Comparison of ENCODE assay signal across 31 cellular contexts in the genomic region with DNA sequence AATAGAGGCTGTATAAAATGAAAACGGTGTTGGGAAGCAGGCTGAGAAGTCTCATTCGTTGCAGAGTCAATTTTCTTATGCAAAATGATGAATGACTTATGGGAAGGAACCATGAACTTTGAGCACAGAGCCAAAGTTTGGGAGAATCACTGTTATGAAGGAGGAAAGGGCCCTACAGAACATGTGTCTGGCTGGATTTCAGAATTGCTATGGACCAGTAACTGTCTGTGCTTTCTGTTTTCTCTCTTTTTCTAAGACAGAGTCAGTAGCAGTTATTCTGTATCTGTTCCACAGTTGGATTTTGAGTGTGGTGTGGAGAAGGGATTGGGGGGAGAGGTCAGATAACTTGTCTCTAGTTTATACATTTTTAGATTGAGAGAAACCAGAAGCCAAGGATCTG.
DNase-seq lines count a peak whose midpoint lies in the region; ATAC-seq, FAIRE-seq and TF ChIP-seq lines count a peak whose summit lies in the region.
"Had no signal": no experiment of that assay in that cellular context is flagged by ENCODE, and none has a peak within 500 bp of the region (broad histone marks: within the 10 kb centered on the region; RNA-seq: fewer than 3 reads in every experiment).

No MANE protein-coding gene starts in this region.

- DNase-seq in HCT116 (ENCODE audit: low read depth, low spot score), result no peak
- DNase-seq in K562 (ENCODE audit: extremely low read depth in 1 of 4, low spot score in 3 of 4), result no peak
- DNase-seq in NCI-H2081 (lab: John Stamatoyannopoulos, UW), result no peak
- DNase-seq in SIG-M5 treated with dmso at 0.1 percent for 504 hours (lab: John Stamatoyannopoulos, UW; ENCODE audit: unreplicated experiment), result no peak
- DNase-seq: 8988T; ACHN; AML-193; BE2C; C1 segment of cervical spinal cord; Caco-2; Calu3; CD4-positive, alpha-beta memory T cell; CD4-positive, alpha-beta T cell; CD4-positive, CD25-positive, alpha-beta regulatory T cell; CD8-positive, alpha-beta memory T cell; CD8-positive, alpha-beta T cell; COR-L47; DMS 273 treated with DMSO at 0.1 percent for 48 hours; DMS153; DMS53; DMS79; DMS79 treated with DMSO at 0.1 percent for 48 hours; DND-41; EL had no signal

- no peak for TF ChIP-seq CTCF in HCT116 (IDR thresholded peaks at IDR 0.05 in 2 of 3, conservative IDR thresholded peaks at IDR 0.05 in 1 of 3; ENCODE audit: borderline replicate concordance in 1 of 3, insufficient read depth in 1 of 3, low read depth in 2 of 3, low read length in 2 of 3)
- no peak for TF ChIP-seq CTCF in K562 (IDR thresholded peaks at IDR 0.05 in 2 of 3, conservative IDR thresholded peaks at IDR 0.05 in 1 of 3; ENCODE audit: insufficient read depth in 2 of 3, low read depth in 1 of 3, low read length in 3 of 3)

- no peaks in the 10 kb centered on the region for H4K20me1 ChIP-seq in HCT116 (ENCODE audit: insufficient read depth)
- no peaks in the 10 kb centered on the region for H4K20me1 ChIP-seq in K562 (replicated peaks; ENCODE audit: control insufficient read depth, insufficient read depth, low read length)
- H4K20me1 ChIP-seq: BLaER1; BLaER1 treated with 17β-estradiol and CSF1 and Interleukin-3, amounts not matched to agents 10 nM and 100 nM had no signal

- 0% methylated on average over 2 of the region's 2 CpGs for WGBS in K562 (ENCODE audit: insufficient coverage, low coverage, missing lambda C conversion rate)

- TF ChIP-seq EP300 in K562 (IDR thresholded peaks at IDR 0.05; ENCODE audit: low read length), result no peak

- H3K4me1 ChIP-seq in HCT116 (ENCODE audit: control insufficient read depth in 1 of 2, insufficient read depth in 2 of 2, low read length in 2 of 2), result peaks cover 21 to 28% of the 10 kb centered on the region in 2 experiments
- no peaks in the 10 kb centered on the region for H3K4me1 ChIP-seq in K562 (replicated peaks in 1 of 2; ENCODE audit: control insufficient read depth in 2 of 2, insufficient read depth in 2 of 2, low read length in 2 of 2)
- H3K4me1 ChIP-seq: A549, BE2C, BLaER1, Caco-2 had no signal

- intact Hi-C loops in HCT116 (cut with micrococcal nuclease) (no loop called here), K562 (cut with micrococcal nuclease) (no loop called here)

- TF ChIP-seq RAD21 in HCT116 (IDR thresholded peaks at IDR 0.05; ENCODE audit: low read depth) (no peak), K562 (CRISPR knock-in tag; conservative IDR thresholded peaks at IDR 0.05 in 1 of 2, IDR thresholded peaks at IDR 0.05 in 1 of 2) (no peak)

- H3K4me3 ChIP-seq in HCT116 (replicated peaks in 1 of 2; ENCODE audit: low read depth in 1 of 2, low read length in 2 of 2), result no peak overlapping the region
- no peak overlapping the region for H3K4me3 ChIP-seq in K562
- H3K4me3 ChIP-seq: A549; BLaER1; BLaER1 treated with 17β-estradiol and CSF1 and Interleukin-3, amounts not matched to agents 10 nM and 100 nM had no signal

- no peak for FAIRE-seq in K562 (lab: Jason Lieb, UNC)
- FAIRE-seq: A204.1, A549, D721Med had no signal

- H3K9ac ChIP-seq in HCT116 (ENCODE audit: low read length), result no peak overlapping the region
- no peak overlapping the region for H3K9ac ChIP-seq in K562 (ENCODE audit: insufficient read depth in 1 of 2, low read depth in 2 of 2, low read length in 2 of 2)
- H3K9ac ChIP-seq: BLaER1; BLaER1 treated with 17β-estradiol and CSF1 and Interleukin-3, amounts not matched to agents 10 nM and 100 nM had no signal

- H3K79me2 ChIP-seq in HCT116 (ENCODE audit: insufficient read depth, low read length) (no peaks in the 10 kb centered on the region), K562 (ENCODE audit: control insufficient read depth, insufficient read depth, low read length) (no peaks in the 10 kb centered on the region)

- TF ChIP-seq POLR2A in HCT116 (IDR thresholded peaks at IDR 0.05; ENCODE audit: borderline replicate concordance, extremely low read depth, insufficient read depth, insufficient read length) (no peak), K562 (conservative IDR thresholded peaks at IDR 0.05) (no peak)

- no peak overlapping the region for H3K27ac ChIP-seq in HCT116 (ENCODE audit: low read depth, low read length)
- no peak overlapping the region for H3K27ac ChIP-seq in K562 (ENCODE audit: extremely low read depth, low read depth, low read length)
- H3K27ac ChIP-seq: 22Rv1; A549; BLaER1; BLaER1 treated with 17β-estradiol and CSF1 and Interleukin-3, amounts not matched to agents 10 nM and 100 nM; C4-2B had no signal

- in situ Hi-C loops in K562 (cut with MboI), result no loop called here

- RAD21 ChIA-PET in HCT116 (lab: Charles Lee; ENCODE audit: low non-redundant PET in 1 of 2, low total read pairs in 2 of 2, uncharacterized antibody in 2 of 2, unreplicated experiment in 2 of 2), result no interaction called here

- BruUV-seq in HCT116 (replicated peaks; lab: Mats Ljungman, UMichigan) (no TSS peak), K562 (replicated peaks; lab: Mats Ljungman, UMichigan) (no TSS peak)

- CTCF ChIA-PET in HCT116 (lab: Charles Lee), result no interaction called here
- CTCF ChIA-PET in K562 (lab: Yijun Ruan, JAX; ENCODE audit: low intra/inter-chr PET ratio), result no interaction called here

- POLR2A ChIA-PET in HCT116 (lab: Charles Lee) (no interaction called here), K562 (lab: Yijun Ruan, JAX) (no interaction called here)

- no peak overlapping the region for H2AFZ ChIP-seq in HCT116 (ENCODE audit: low read depth, low read length, poor library complexity, severe bottlenecking)
- no peak overlapping the region for H2AFZ ChIP-seq in K562 (ENCODE audit: low read depth, low read length)

- ATAC-seq in HCT116, result no peak
- ATAC-seq in K562, result no peak
- ATAC-seq: A549; CD8-positive, alpha-beta T cell had no signal

- no peaks in the 10 kb centered on the region for H3K9me1 ChIP-seq in K562 (ENCODE audit: control insufficient read depth, insufficient read depth, low read length)

- H3K4me2 ChIP-seq in HCT116 (ENCODE audit: low read length), result no peak overlapping the region
- no peak overlapping the region for H3K4me2 ChIP-seq in K562 (ENCODE audit: insufficient read depth, low read length)
- H3K4me2 ChIP-seq: A549; BLaER1; BLaER1 treated with 17β-estradiol and CSF1 and Interleukin-3, amounts not matched to agents 10 nM and 100 nM had no signal

- no peaks in the 10 kb centered on the region for H3K9me2 ChIP-seq in HCT116 (ENCODE audit: insufficient read depth)

- peaks cover 14% of the 10 kb centered on the region in 2 experiments; a peak in 3 of 4 replicates for H3K9me3 ChIP-seq in HCT116 (ENCODE audit: control insufficient read depth in 1 of 2, insufficient read depth in 1 of 2, low read depth in 1 of 2, low read length in 2 of 2)
- H3K9me3 ChIP-seq in K562 (replicated peaks; ENCODE audit: control insufficient read depth, insufficient read depth, low read depth, low read length), result no peaks in the 10 kb centered on the region; the same call in 1 of the 2 replicates
- H3K9me3 ChIP-seq: A549, BE2C, Caco-2 had no signal

- no peaks in the 10 kb centered on the region for H3K27me3 ChIP-seq in HCT116 (ENCODE audit: insufficient read depth, low read length)
- H3K27me3 ChIP-seq in K562 (ENCODE audit: control insufficient read depth in 2 of 2, insufficient read depth in 2 of 2, low read length in 2 of 2), result no peaks in the 10 kb centered on the region
- H3K27me3 ChIP-seq: BE2C, BLaER1 had no signal

- peaks cover 0 to 28% of the 10 kb centered on the region in 2 experiments; a peak in 2 of 4 replicates for H3K36me3 ChIP-seq in HCT116 (ENCODE audit: control insufficient read depth in 1 of 2, insufficient read depth in 2 of 2, low read length in 2 of 2)
- no peaks in the 10 kb centered on the region for H3K36me3 ChIP-seq in K562 (ENCODE audit: control insufficient read depth, insufficient read depth, low read length)
- H3K36me3 ChIP-seq: BE2C; BLaER1; BLaER1 treated with 17β-estradiol and CSF1 and Interleukin-3, amounts not matched to agents 10 nM and 100 nM had no signal

TF ChIP-seq in K562, 482 proteins besides CTCF, POLR2A, EP300 and RAD21:
- TF ChIP-seq FOXA3 (CRISPR knock-in tag; conservative IDR thresholded peaks at IDR 0.05 in 1 of 2, IDR thresholded peaks at IDR 0.05 in 1 of 2) (no peak), ZNF584 (CRISPR knock-in tag; IDR thresholded peaks at IDR 0.05; ENCODE audit: low read depth) (0 out of 2 replicates have a peak, but pooled peaks have one; percentile 67), TEAD2 (tag; IDR thresholded peaks at IDR 0.05) (no peak), HIVEP1 (CRISPR knock-in tag; IDR thresholded peaks at IDR 0.05) (no peak)
- TF ChIP-seq, protein P1, sequence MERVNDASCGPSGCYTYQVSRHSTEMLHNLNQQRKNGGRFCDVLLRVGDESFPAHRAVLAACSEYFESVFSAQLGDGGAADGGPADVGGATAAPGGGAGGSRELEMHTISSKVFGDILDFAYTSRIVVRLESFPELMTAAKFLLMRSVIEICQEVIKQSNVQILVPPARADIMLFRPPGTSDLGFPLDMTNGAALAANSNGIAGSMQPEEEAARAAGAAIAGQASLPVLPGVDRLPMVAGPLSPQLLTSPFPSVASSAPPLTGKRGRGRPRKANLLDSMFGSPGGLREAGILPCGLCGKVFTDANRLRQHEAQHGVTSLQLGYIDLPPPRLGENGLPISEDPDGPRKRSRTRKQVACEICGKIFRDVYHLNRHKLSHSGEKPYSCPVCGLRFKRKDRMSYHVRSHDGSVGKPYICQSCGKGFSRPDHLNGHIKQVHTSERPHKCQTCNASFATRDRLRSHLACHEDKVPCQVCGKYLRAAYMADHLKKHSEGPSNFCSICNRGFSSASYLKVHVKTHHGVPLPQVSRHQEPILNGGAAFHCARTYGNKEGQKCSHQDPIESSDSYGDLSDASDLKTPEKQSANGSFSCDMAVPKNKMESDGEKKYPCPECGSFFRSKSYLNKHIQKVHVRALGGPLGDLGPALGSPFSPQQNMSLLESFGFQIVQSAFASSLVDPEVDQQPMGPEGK (CRISPR knock-in tag; IDR thresholded peaks at IDR 0.05; ENCODE audit: borderline replicate concordance), result no peak

Comparison
In these comparisons a context has a peak if more than half of its experiments do, and no peak if none do; other contexts are left out.
1. Of the 22 proteins assayed by ChIP-seq in both K562 and HCT116: peak only in K562: none; only in HCT116: CBX3; in both: none; in neither: 21.